17 cellular contexts compared by ENCODE assay signal in genomic region chr17:38320482-38320881, GRCh38. TPM values are rescaled to one million over a fixed set of nuclear protein-coding genes. Genes with fewer than 3 reads are reported as not detected.
DNase-seq lines count a peak whose midpoint lies in the region; ATAC-seq and TF ChIP-seq lines count a peak whose summit lies in the region.
"Had no signal": no experiment of that assay in that cellular context is flagged by ENCODE, and none has a peak within 500 bp of the region (broad histone marks: within the 10 kb centered on the region; RNA-seq: fewer than 3 reads in every experiment).

No MANE protein-coding gene starts in this region.

- TF ChIP-seq CTCF in breast epithelium (IDR thresholded peaks at IDR 0.05), result no peak
- no peak for TF ChIP-seq CTCF in upper lobe of right lung (IDR thresholded peaks at IDR 0.05)

- H3K27me3 ChIP-seq in breast epithelium (no peaks in the 10 kb centered on the region), upper lobe of right lung (no peaks in the 10 kb centered on the region)
- H3K27me3 ChIP-seq: BLaER1 treated with 17β-estradiol and CSF1 and Interleukin-3, amounts not matched to agents 10 nM and 100 nM; MG63; SJCRH30 had no signal

- H3K27ac ChIP-seq in breast epithelium (peak overlapping the region; percentile 81), upper lobe of right lung (peak overlapping the region; percentile 68)
- H3K27ac ChIP-seq: BLaER1 treated with 17β-estradiol and CSF1 and Interleukin-3, amounts not matched to agents 10 nM and 100 nM; SJCRH30 had no signal

- no peak for TF ChIP-seq POLR2A in breast epithelium (IDR thresholded peaks at IDR 0.05)

- no peaks in the 10 kb centered on the region for H3K36me3 ChIP-seq in breast epithelium
- peaks cover 45% of the 10 kb centered on the region for H3K36me3 ChIP-seq in upper lobe of right lung

- peak; percentile 22 for DNase-seq in activated effector memory CD4-positive, alpha-beta T cell treated with anti-CD3 and anti-CD28 coated beads, Interleukin-2, amount 50 U/mL, for 16 hours
- DNase-seq in activated effector memory CD4-positive, alpha-beta T cell treated with Interleukin-2 at 50 U/mL for 16 hours, result no peak
- DNase-seq in breast epithelium (ENCODE audit: low spot score in 2 of 2) (peak; percentile 67 to 71), left kidney (ENCODE audit: low read depth, low spot score) (peak; percentile 20), upper lobe of right lung (peak; percentile 79), NCI-H1436 (lab: John Stamatoyannopoulos, UW) (no peak), NCI-H2029 treated with DMSO at 0.1 percent for 48 hours (lab: John Stamatoyannopoulos, UW) (no peak)
- DNase-seq: kidney, MG63, mucosa of descending colon, NCI-H524, retina, SJCRH30, T-helper 2 cell had no signal

- peaks cover 6% of the 10 kb centered on the region in 2 donors for H3K4me1 ChIP-seq in breast epithelium
- peaks cover 5% of the 10 kb centered on the region for H3K4me1 ChIP-seq in upper lobe of right lung
- H3K4me1 ChIP-seq: SJCRH30 had no signal

- ATAC-seq in upper lobe of right lung (peak; percentile 91), GM18502 (IDR thresholded peaks at IDR 0.05; ENCODE audit: poor library complexity, unreplicated experiment) (no peak)
- ATAC-seq: activated CD4-positive, CD25-positive, alpha-beta regulatory T cell treated with anti-CD3 and anti-CD28 coated beads, Interleukin-2, amount 50 U/mL, for 24 hours; mucosa of descending colon had no signal

- H3K9me3 ChIP-seq in breast epithelium (no peaks in the 10 kb centered on the region), upper lobe of right lung (no peaks in the 10 kb centered on the region)
- H3K9me3 ChIP-seq: BLaER1 treated with 17β-estradiol and CSF1 and Interleukin-3, amounts not matched to agents 10 nM and 100 nM; MG63; mucosa of descending colon; SJCRH30 had no signal

- intact Hi-C loops in breast epithelium (cut with DNase I; ENCODE audit: low total_unique reads), result no loop called here
- intact Hi-C loops in upper lobe of right lung (cut with DNase I), result no loop called here

- H3K4me3 ChIP-seq in breast epithelium (peak overlapping the region in 1 of 3 donors; percentile 7), upper lobe of right lung (no peak overlapping the region)
- H3K4me3 ChIP-seq: BLaER1 treated with 17β-estradiol and CSF1 and Interleukin-3, amounts not matched to agents 10 nM and 100 nM; MG63; mucosa of descending colon; SJCRH30 had no signal

RNA-seq across cellular contexts. Expression of gene GPR179, which starts 23.3 kb away (rescaled TPM):
- under 1 TPM; under 0.01 TPM for total RNA-seq in breast epithelium
- total RNA-seq in upper lobe of right lung, result 0.35 TPM
- total RNA-seq: kidney, SJCRH30 had no signal

RNA-seq across cellular contexts. Expression of gene MRPL45, which starts 23.5 kb away (rescaled TPM):
- 10 to 100 TPM; 27.9 to 42.9 (median 36.8) TPM for total RNA-seq in breast epithelium
- total RNA-seq in upper lobe of right lung, result 25.7 TPM

RNA-seq across cellular contexts. Expression of gene SOCS7, which starts 31.2 kb away (rescaled TPM):
- total RNA-seq in breast epithelium (10 to 100 TPM in 2 of 3 donors, 1 to 10 TPM in 1; 9.9 to 24.0 (median 14.7) TPM), upper lobe of right lung (23.7 TPM)

Comparison
In these comparisons a context has a peak if more than half of its experiments do, and no peak if none do; other contexts are left out.
1. DNase-seq: peak in activated effector memory CD4-positive, alpha-beta T cell treated with anti-CD3 and anti-CD28 coated beads, Interleukin-2, amount 50 U/mL, for 16 hours (single experiment), breast epithelium (2 of 2), left kidney (single experiment) and upper lobe of right lung (single experiment); none in activated effector memory CD4-positive, alpha-beta T cell treated with Interleukin-2 at 50 U/mL for 16 hours (single experiment), NCI-H1436 (single experiment) and NCI-H2029 treated with DMSO at 0.1 percent for 48 hours (single experiment).